ENCODE assay signal across 12 cellular contexts in genomic region chr11:80285076-80285790, GRCh38.
"Had no signal": no experiment of that assay in that cellular context is flagged by ENCODE, and none has a peak within 500 bp of the region (broad histone marks: within the 10 kb centered on the region; RNA-seq: fewer than 3 reads in every experiment).

No MANE protein-coding gene starts in this region.

- DNase-seq: activated CD4-positive, alpha-beta T cell treated with anti-CD3 and anti-CD28 coated beads, Interleukin-2, amount 10 ng/mL, durations not matched to agents 7 days and 5 days; activated CD4-positive, CD25-positive, alpha-beta regulatory T cell; activated CD8-positive, alpha-beta memory T cell treated with anti-CD3 and anti-CD28 coated beads, Interleukin-2, amount 50 U/mL, for 48 hours; activated gamma-delta T cell treated with Interleukin-2 at 50 U/mL for 16 hours; foreskin fibroblast; kidney glomerular epithelial cell; occipital lobe; stimulated activated CD4-positive, alpha-beta T cell treated with anti-CD3 and anti-CD28 coated beads, Interleukin-2, amount 100 ng/mL, for 48 hours had no signal

- ATAC-seq: stimulated activated memory B cell treated with anti-CD40 and anti-IgM and Interleukin-4, amounts not matched to agents 10 μg/mL and 1 μg/mL and 100 μg/mL, for 72 hours had no signal

- FAIRE-seq: colon, endometrium, TTC549 had no signal
